In the genomic region with DNA sequence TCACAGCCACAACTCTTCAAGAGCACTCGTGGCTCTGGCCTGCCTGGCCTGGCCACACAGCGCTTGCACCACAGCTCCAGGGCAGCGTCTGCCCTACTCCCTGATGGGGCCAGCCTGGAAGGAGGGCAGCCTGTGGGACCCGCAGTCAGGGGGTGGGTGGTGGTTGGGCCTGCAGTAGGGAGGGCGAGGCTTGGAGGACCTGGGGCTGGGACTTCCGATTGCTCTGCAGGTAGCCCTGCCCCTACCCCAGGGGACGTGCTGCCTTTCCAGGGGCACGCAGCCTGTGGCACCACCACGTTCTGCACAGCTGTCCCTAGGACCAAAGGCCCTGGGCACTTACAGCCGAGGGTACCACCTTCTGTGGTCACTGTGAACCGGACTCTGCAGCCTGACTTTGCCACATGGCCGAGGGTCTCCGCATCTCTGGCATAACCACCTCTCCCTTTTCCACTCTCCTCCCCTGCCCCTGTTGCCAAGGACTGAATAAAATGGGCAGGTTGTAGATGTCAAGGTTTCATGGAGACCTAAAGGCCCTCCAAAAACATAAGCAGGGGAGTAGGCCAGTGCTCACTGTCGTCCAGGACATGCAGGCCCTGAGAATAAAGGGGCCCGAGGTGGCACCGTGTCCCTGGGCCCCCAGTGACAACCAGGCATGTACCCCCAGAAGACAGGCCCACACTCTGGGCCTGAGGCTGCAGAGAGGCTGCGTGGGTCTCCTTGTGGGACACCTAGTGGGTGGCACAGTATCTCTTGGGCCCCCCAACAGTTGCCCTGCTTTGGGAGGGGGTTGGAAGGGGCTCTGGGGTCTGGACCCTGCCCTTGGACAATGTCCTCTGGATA, we compare ENCODE assay signal across 24 cellular contexts.
DNase-seq lines count a peak whose midpoint lies in the region; ATAC-seq and TF ChIP-seq lines count a peak whose summit lies in the region.
"Had no signal": no experiment of that assay in that cellular context is flagged by ENCODE, and none has a peak within 500 bp of the region (broad histone marks: within the 10 kb centered on the region; RNA-seq: fewer than 3 reads in every experiment).

No MANE protein-coding gene starts in this region.

- H3K36me3 Mint-ChIP-seq in Caco-2 (ENCODE audit: insufficient read depth, unreplicated experiment), result no peaks in the 10 kb centered on the region
- H3K36me3 Mint-ChIP-seq in chondrocyte (ENCODE audit: low read depth), result no peaks in the 10 kb centered on the region
- H3K36me3 Mint-ChIP-seq: CD4-positive, alpha-beta memory T cell had no signal

- intact Hi-C loops in Caco-2 (cut with micrococcal nuclease; ENCODE audit: unreplicated experiment), result no loop called here

- POLR2A ChIA-PET in Caco-2 (lab: Charles Lee), result interaction anchor here (0.6 kb wide), 1 partner anchor 124 kb away, joined by 5 read pairs; no protein-coding TSS in a partner anchor

- H3K4me1 Mint-ChIP-seq in Caco-2 (ENCODE audit: low read depth, unreplicated experiment) (peaks cover 24% of the 10 kb centered on the region), chondrocyte (ENCODE audit: low read depth) (no peaks in the 10 kb centered on the region)
- H3K4me1 Mint-ChIP-seq: CD4-positive, alpha-beta memory T cell had no signal

- H3K4me1 ChIP-seq in Caco-2, result peaks cover 28% of the 10 kb centered on the region
- H3K4me1 ChIP-seq: SJSA1 had no signal

- ATAC-seq in left lobe of liver, result no peak
- ATAC-seq: A549, Right ventricle myocardium inferior had no signal

- H3K9me3 ChIP-seq in Caco-2, result no peaks in the 10 kb centered on the region
- H3K9me3 ChIP-seq: A549; BLaER1 treated with 17β-estradiol and CSF1 and Interleukin-3, amounts not matched to agents 10 nM and 100 nM; SJSA1 had no signal

- CTCF ChIA-PET in Caco-2 (lab: Charles Lee), result no interaction called here

- no peak for DNase-seq in Caco-2
- peak; percentile 81 for DNase-seq in chondrocyte (ENCODE audit: low spot score)
- peak; percentile 34 for DNase-seq in left lobe of liver (ENCODE audit: low spot score)
- peak; percentile 9 for DNase-seq in stimulated activated CD8-positive, alpha-beta memory T cell treated with anti-CD3 and anti-CD28 coated beads, Interleukin-4, amount 100 ng/mL, for 48 hours
- no peak for DNase-seq in HCEC 1CT
- DNase-seq in central memory CD4-positive, alpha-beta T cell, result no peak
- no peak for DNase-seq in SHP77 (lab: John Stamatoyannopoulos, UW)
- DNase-seq: AML-193; CD4-positive, alpha-beta memory T cell; DMS 273 treated with DMSO at 0.1 percent for 48 hours; DND-41; GOT3; KBM-7; MV-4-11; NCI-H1105 treated with DMSO at 0.1 percent for 48 hours; NCI-H446 treated with DMSO at 0.1 percent for 48 hours; NCI-H526; NCI-H82; NK-92 treated with Interleukin-12 subunit alpha and Interleukin-12 subunit beta, amount 100 ng/mL, for 24 hours; PC-9 had no signal

- H3K27me3 ChIP-seq in Caco-2 (replicated peaks; ENCODE audit: control insufficient read depth, insufficient read depth, low read length), result no peaks in the 10 kb centered on the region
- H3K27me3 ChIP-seq: BLaER1 treated with 17β-estradiol and CSF1 and Interleukin-3, amounts not matched to agents 10 nM and 100 nM had no signal

- peak overlapping the region; percentile 5 for H3K27ac Mint-ChIP-seq in Caco-2 (ENCODE audit: unreplicated experiment)
- no peak overlapping the region for H3K27ac Mint-ChIP-seq in chondrocyte (ENCODE audit: unreplicated experiment)

- TF ChIP-seq CTCF in Caco-2 (IDR thresholded peaks at IDR 0.05; ENCODE audit: insufficient read depth in 1 of 2, low read depth in 1 of 2, low read length in 1 of 2, severe bottlenecking in 1 of 2, unreplicated experiment in 1 of 2) (no peak), chondrocyte (IDR thresholded peaks at IDR 0.05) (no peak)

- H3K36me3 ChIP-seq in Caco-2 (ENCODE audit: control insufficient read depth, insufficient read depth, low read length), result no peaks in the 10 kb centered on the region
- H3K36me3 ChIP-seq: BLaER1 treated with 17β-estradiol and CSF1 and Interleukin-3, amounts not matched to agents 10 nM and 100 nM; SJSA1 had no signal

- no TSS peak for BruUV-seq in Caco-2 (replicated peaks; lab: Mats Ljungman, UMichigan)

- H3K27me3 Mint-ChIP-seq in Caco-2 (ENCODE audit: insufficient read depth, unreplicated experiment) (no peaks in the 10 kb centered on the region), chondrocyte (ENCODE audit: low read depth) (peaks cover 31% of the 10 kb centered on the region)

- H3K4me3 Mint-ChIP-seq in Caco-2 (ENCODE audit: unreplicated experiment) (no peak overlapping the region), chondrocyte (ENCODE audit: unreplicated experiment) (no peak overlapping the region)
- H3K4me3 Mint-ChIP-seq: CD4-positive, alpha-beta memory T cell had no signal

- no peak overlapping the region for H3K4me3 ChIP-seq in Caco-2 (ENCODE audit: low read depth, low read length)
- H3K4me3 ChIP-seq: A549; BLaER1 treated with 17β-estradiol and CSF1 and Interleukin-3, amounts not matched to agents 10 nM and 100 nM; PC-9; SJSA1 had no signal

- H3K9me3 Mint-ChIP-seq in Caco-2 (ENCODE audit: unreplicated experiment) (no peaks in the 10 kb centered on the region), chondrocyte (ENCODE audit: low read depth) (no peaks in the 10 kb centered on the region)

Comparison
In these comparisons a context has a peak if more than half of its experiments do, and no peak if none do; other contexts are left out.
1. DNase-seq: peak in chondrocyte (single experiment), left lobe of liver (single experiment) and stimulated activated CD8-positive, alpha-beta memory T cell treated with anti-CD3 and anti-CD28 coated beads, Interleukin-4, amount 100 ng/mL, for 48 hours (single experiment); none in Caco-2 (0 of 2), HCEC 1CT (single experiment), central memory CD4-positive, alpha-beta T cell (single experiment) and SHP77 (0 of 2).